8 cellular contexts compared by ENCODE assay signal in the genomic region with DNA sequence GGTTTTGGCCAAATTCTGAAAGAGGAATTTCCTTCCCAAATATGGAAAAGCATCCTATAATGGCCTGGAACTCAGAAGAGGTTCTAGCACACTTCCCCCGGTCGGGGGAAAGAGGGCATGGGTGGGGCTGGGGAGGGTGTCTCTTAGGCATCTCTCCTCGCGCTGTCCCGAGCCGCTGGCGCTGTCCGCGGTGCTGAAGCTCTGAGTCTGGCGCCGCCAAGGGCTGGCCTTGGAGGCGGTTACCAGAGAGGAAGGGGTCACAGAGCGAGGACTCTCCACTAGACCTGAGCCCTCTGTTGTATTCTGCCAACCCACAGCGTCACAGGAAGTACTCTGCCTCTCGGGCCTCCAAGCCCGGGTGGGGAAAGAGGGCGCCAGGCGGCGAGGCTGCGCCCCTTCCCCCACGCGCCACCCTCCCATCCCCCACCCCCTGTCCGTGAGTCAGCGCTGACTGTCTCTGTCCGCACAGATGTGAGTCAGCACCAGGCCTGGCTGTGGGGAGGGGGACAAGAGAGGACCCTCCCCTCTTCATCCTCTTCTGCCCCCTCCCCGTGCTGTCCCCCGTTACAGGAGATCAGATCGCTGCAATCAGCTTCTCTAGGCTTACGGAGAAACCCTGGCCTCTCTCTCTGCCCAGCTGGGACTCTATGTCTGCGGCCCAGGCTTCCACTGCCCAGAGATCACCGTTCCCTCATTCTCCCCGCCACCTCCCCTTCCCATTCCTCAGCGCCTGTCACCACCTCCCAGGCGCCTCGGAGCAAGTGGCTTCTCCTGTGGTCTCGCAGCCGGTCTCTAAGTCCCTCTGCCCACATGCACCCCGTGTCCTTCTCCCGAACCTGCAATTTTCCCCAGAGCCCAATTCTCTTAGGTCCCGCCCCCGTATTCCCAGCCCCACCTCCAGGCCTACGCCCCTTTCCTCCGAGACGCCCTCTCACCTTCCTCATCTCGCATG. TPM values are rescaled to one million over a fixed set of nuclear protein-coding genes. Genes with fewer than 3 reads are reported as not detected.
DNase-seq lines count a peak whose midpoint lies in the region; ATAC-seq, FAIRE-seq and TF ChIP-seq lines count a peak whose summit lies in the region.

No MANE protein-coding gene starts in this region.

- no peaks in the 10 kb centered on the region for H3K9me3 ChIP-seq in OCI-LY7 (ENCODE audit: low read length)
- H3K9me3 ChIP-seq in fibroblast of lung (ENCODE audit: control insufficient read depth, insufficient read depth, low read depth, low read length): no peaks in the 10 kb centered on the region
- H3K9me3 ChIP-seq in upper lobe of right lung: no peaks in the 10 kb centered on the region

- H3K36me3 ChIP-seq in OCI-LY7 (ENCODE audit: insufficient read depth, low read length): no peaks in the 10 kb centered on the region
- no peaks in the 10 kb centered on the region for H3K36me3 ChIP-seq in fibroblast of lung (ENCODE audit: control insufficient read depth, insufficient read depth, low read length)
- no peaks in the 10 kb centered on the region for H3K36me3 ChIP-seq in upper lobe of right lung

- H3K36me3 Mint-ChIP-seq in activated T-cell treated with anti-CD3 and anti-CD28 coated beads, Interleukin-2, amount 50 U/mL, for 24 hours (ENCODE audit: low read depth): no peaks in the 10 kb centered on the region
- no peaks in the 10 kb centered on the region for H3K36me3 Mint-ChIP-seq in neural crest cell (ENCODE audit: low read depth)

- H4K20me1 ChIP-seq in OCI-LY7 (ENCODE audit: insufficient read depth, low read length) (no peaks in the 10 kb centered on the region; the same call in 1 of the 2 replicates), fibroblast of lung (ENCODE audit: control insufficient read depth, extremely low read depth, insufficient read depth, low read length) (no peaks in the 10 kb centered on the region)

- intact Hi-C loops in OCI-LY7 (cut with micrococcal nuclease; ENCODE audit: unreplicated experiment) (no loop called here), upper lobe of right lung (cut with DNase I) (no loop called here)

- peaks cover 73% of the 10 kb centered on the region for H3K27me3 Mint-ChIP-seq in activated T-cell treated with anti-CD3 and anti-CD28 coated beads, Interleukin-2, amount 50 U/mL, for 24 hours
- peaks cover 85% of the 10 kb centered on the region for H3K27me3 Mint-ChIP-seq in neural crest cell (ENCODE audit: low read depth)

- H3K9me2 ChIP-seq in OCI-LY7 (ENCODE audit: insufficient read depth, low read length): no peaks in the 10 kb centered on the region

- H2AFZ ChIP-seq in OCI-LY7 (ENCODE audit: low read length): no peak overlapping the region
- no peak overlapping the region for H2AFZ ChIP-seq in fibroblast of lung (ENCODE audit: low read length)

- H3K9ac ChIP-seq in fibroblast of lung (ENCODE audit: insufficient read depth, low read length): no peak overlapping the region

- no peak overlapping the region for H3K27ac Mint-ChIP-seq in activated T-cell treated with anti-CD3 and anti-CD28 coated beads, Interleukin-2, amount 50 U/mL, for 24 hours
- no peak overlapping the region for H3K27ac Mint-ChIP-seq in neural crest cell (ENCODE audit: unreplicated experiment)

- BruUV-seq in OCI-LY7 (replicated peaks; lab: Mats Ljungman, UMichigan): no TSS peak

- no peak for FAIRE-seq in H54 (lab: Jason Lieb, UNC)

- peaks cover 7% of the 10 kb centered on the region for H3K4me1 Mint-ChIP-seq in activated T-cell treated with anti-CD3 and anti-CD28 coated beads, Interleukin-2, amount 50 U/mL, for 24 hours (ENCODE audit: low read depth)
- H3K4me1 Mint-ChIP-seq in neural crest cell: no peaks in the 10 kb centered on the region

- POLR2A ChIA-PET in AG04449 (lab: Yijun Ruan, JAX) (interaction anchor here (0.5 kb wide), 1 partner anchor 79 kb away, joined by 3 read pairs; no protein-coding TSS in a partner anchor), OCI-LY7 (lab: Charles Lee) (no interaction called here)

- no peaks in the 10 kb centered on the region for H3K9me3 Mint-ChIP-seq in activated T-cell treated with anti-CD3 and anti-CD28 coated beads, Interleukin-2, amount 50 U/mL, for 24 hours
- H3K9me3 Mint-ChIP-seq in neural crest cell: no peaks in the 10 kb centered on the region

- no peak overlapping the region for H3K27ac ChIP-seq in OCI-LY7 (ENCODE audit: low read depth, low read length, poor library complexity, severe bottlenecking)
- H3K27ac ChIP-seq in fibroblast of lung (ENCODE audit: insufficient read depth, low read length): no peak overlapping the region
- H3K27ac ChIP-seq in upper lobe of right lung: no peak overlapping the region

- no peak for TF ChIP-seq CTCF in AG04449 (IDR thresholded peaks at IDR 0.05; ENCODE audit: insufficient read depth, low read length, missing control alignments)
- no peak for TF ChIP-seq CTCF in OCI-LY7 (conservative IDR thresholded peaks at IDR 0.05; ENCODE audit: low read length)
- no peak for TF ChIP-seq CTCF in fibroblast of lung (conservative IDR thresholded peaks at IDR 0.05 in 1 of 2, IDR thresholded peaks at IDR 0.05 in 1 of 2; ENCODE audit: low read depth in 1 of 2, low read length in 2 of 2)
- no peak for TF ChIP-seq CTCF in neural crest cell (conservative IDR thresholded peaks at IDR 0.05)
- no peak for TF ChIP-seq CTCF in upper lobe of right lung (IDR thresholded peaks at IDR 0.05)

- TF ChIP-seq POLR2A in H54 (IDR thresholded peaks at IDR 0.05; ENCODE audit: low read depth, low read length): no peak

- CTCF ChIA-PET in AG04449 (lab: Yijun Ruan, JAX): interaction anchor here (0.8 to 15.2 kb wide), 4 partner anchors 9 to 221 kb away, joined by 3 to 145 read pairs (median 32); no protein-coding TSS in a partner anchor
- CTCF ChIA-PET in OCI-LY7 (lab: Charles Lee; ENCODE audit: unreplicated experiment): interaction anchor here (0.6 kb wide), 1 partner anchor 43 kb away, joined by 3 read pairs; no protein-coding TSS in a partner anchor

- H3K4me2 ChIP-seq in OCI-LY7 (ENCODE audit: low read length) (no peak overlapping the region), fibroblast of lung (ENCODE audit: extremely low read depth, insufficient read depth, low read length) (peak overlapping the region; percentile 62)

- DNase-seq in AG04449 (ENCODE audit: low read depth, low spot score): no peak
- peak; percentile 91 for DNase-seq in H54 (ENCODE audit: insufficient read length, low spot score)
- peak; percentile 44 for DNase-seq in OCI-LY7 (ENCODE audit: low spot score)
- DNase-seq in activated T-cell treated with anti-CD3 and anti-CD28 coated beads, Interleukin-2, amount 50 U/mL, for 24 hours: peak; percentile 79
- peak; percentile 67 to 82 for DNase-seq in fibroblast of lung (ENCODE audit: low read depth in 2 of 2)
- DNase-seq in neural crest cell (ENCODE audit: low read depth, low spot score): peak; percentile 86
- peak; percentile 79 for DNase-seq in upper lobe of right lung

- peak; percentile 83 for ATAC-seq in upper lobe of right lung
- no peak for ATAC-seq in GM19351 (IDR thresholded peaks at IDR 0.05; ENCODE audit: unreplicated experiment)

- H3K79me2 ChIP-seq in OCI-LY7 (ENCODE audit: insufficient read depth, low read depth, low read length) (no peaks in the 10 kb centered on the region), fibroblast of lung (ENCODE audit: control insufficient read depth, insufficient read depth, low read length) (no peaks in the 10 kb centered on the region)

- H3K4me3 Mint-ChIP-seq in activated T-cell treated with anti-CD3 and anti-CD28 coated beads, Interleukin-2, amount 50 U/mL, for 24 hours: no peak overlapping the region
- peak overlapping the region; percentile 52 for H3K4me3 Mint-ChIP-seq in neural crest cell

- H3K27me3 ChIP-seq in fibroblast of lung (ENCODE audit: control insufficient read depth, insufficient read depth, low read length) (peaks cover 13% of the 10 kb centered on the region), upper lobe of right lung (peaks cover 51% of the 10 kb centered on the region)

- H3K4me3 ChIP-seq in AG04449 (ENCODE audit: low read depth, low read length) (peak overlapping the region; percentile 49), OCI-LY7 (ENCODE audit: low read depth, low read length, poor library complexity, severe bottlenecking) (no peak overlapping the region), fibroblast of lung (replicated peaks in 1 of 4; ENCODE audit: control extremely low read depth in 1 of 4, insufficient read depth in 1 of 4, low read depth in 3 of 4, low read length in 4 of 4) (peak overlapping the region in 3 of 4 experiments; percentile 11 to 69 (median 40)), upper lobe of right lung (no peak overlapping the region)

- H3K4me1 ChIP-seq in OCI-LY7 (ENCODE audit: insufficient read depth, low read length, poor library complexity, severe bottlenecking) (no peaks in the 10 kb centered on the region), fibroblast of lung (ENCODE audit: control insufficient read depth, extremely low read depth, insufficient read depth, low read length) (peaks cover 3% of the 10 kb centered on the region), upper lobe of right lung (no peaks in the 10 kb centered on the region)

RNA-seq across cellular contexts. Expression of gene PTPRN, which starts 0.8 kb away (rescaled TPM):
- not detected in 2 replicates for total RNA-seq in OCI-LY7 (2014; rRNA removed; shearing (Covaris generic))
- total RNA-seq in OCI-LY7 (2022) (not detected in 2 replicates), fibroblast of lung (3.5 and 10.8 TPM in 2 replicates), neural crest cell (3.2 and 4.1 TPM in 2 replicates), upper lobe of right lung (not detected)
- 0.28 and 0.55 TPM in 2 replicates for polyA plus RNA-seq in fibroblast of lung
- polyA plus RNA-seq in fibroblast of lung (2012): 1.3 and 1.4 TPM in 2 replicates
- polyA minus RNA-seq in fibroblast of lung (ENCODE audit: low replicate concordance): 0.93 and 0.94 TPM in 2 replicates

RNA-seq across cellular contexts. Expression of gene RESP18, which starts 24.1 kb away (rescaled TPM):
- total RNA-seq in OCI-LY7 (2014; rRNA removed; shearing (Covaris generic)): not detected in 2 replicates
- total RNA-seq in OCI-LY7 (2022): not detected in 2 replicates
- not detected in 2 replicates for total RNA-seq in fibroblast of lung
- not detected in 2 replicates for polyA plus RNA-seq in fibroblast of lung
- not detected in 2 replicates for polyA plus RNA-seq in fibroblast of lung (2012)
- not detected in 2 replicates for polyA minus RNA-seq in fibroblast of lung (ENCODE audit: low replicate concordance)
- total RNA-seq in neural crest cell: not detected in 2 replicates
- not detected for total RNA-seq in upper lobe of right lung

RNA-seq across cellular contexts. Expression of gene DNAJB2, which starts 29.3 kb away (rescaled TPM):
- total RNA-seq in OCI-LY7 (2014; rRNA removed; shearing (Covaris generic)): 49.9 and 53.0 TPM in 2 replicates
- total RNA-seq in OCI-LY7 (2022): 55.3 and 58.7 TPM in 2 replicates
- 55.2 and 81.3 TPM in 2 replicates for total RNA-seq in fibroblast of lung
- polyA plus RNA-seq in fibroblast of lung: 24.9 and 29.8 TPM in 2 replicates
- 41.3 and 41.7 TPM in 2 replicates for polyA plus RNA-seq in fibroblast of lung (2012)
- 72.4 and 88.4 TPM in 2 replicates for polyA minus RNA-seq in fibroblast of lung (ENCODE audit: low replicate concordance)
- total RNA-seq in neural crest cell: 59.2 and 59.7 TPM in 2 replicates
- 79.4 TPM for total RNA-seq in upper lobe of right lung

RNA-seq across cellular contexts. Expression of gene TUBA4A, which starts 54.7 kb away (rescaled TPM):
- 62.8 and 96.0 TPM in 2 replicates for total RNA-seq in OCI-LY7 (2014; rRNA removed; shearing (Covaris generic))
- total RNA-seq in OCI-LY7 (2022) (181 and 186 TPM in 2 replicates), fibroblast of lung (5.6 and 7.7 TPM in 2 replicates), neural crest cell (0.14 TPM in 1 of 2 replicates, not detected in the other), upper lobe of right lung (45.4 TPM)
- 14.7 and 34.2 TPM in 2 replicates for polyA plus RNA-seq in fibroblast of lung
- polyA plus RNA-seq in fibroblast of lung (2012): 9.0 and 21.6 TPM in 2 replicates
- 32.2 and 48.9 TPM in 2 replicates for polyA minus RNA-seq in fibroblast of lung (ENCODE audit: low replicate concordance)

RNA-seq across cellular contexts. Expression of gene TUBA4B, which starts 55.4 kb away (rescaled TPM):
- total RNA-seq in OCI-LY7 (2014; rRNA removed; shearing (Covaris generic)): not detected in 2 replicates
- total RNA-seq in OCI-LY7 (2022) (0.28 TPM in 1 of 2 replicates, not detected in the other), fibroblast of lung (not detected in 2 replicates), neural crest cell (not detected in 2 replicates), upper lobe of right lung (not detected)
- polyA plus RNA-seq in fibroblast of lung: not detected in 2 replicates
- not detected in 2 replicates for polyA plus RNA-seq in fibroblast of lung (2012)
- polyA minus RNA-seq in fibroblast of lung (ENCODE audit: low replicate concordance): not detected in 2 replicates

Comparison
In these comparisons a context has a peak if more than half of its experiments do, and no peak if none do; other contexts are left out.
1. H3K4me3 ChIP-seq: peak in AG04449 (single experiment) and fibroblast of lung (3 of 4); none in OCI-LY7 (single experiment) and upper lobe of right lung (single experiment).